In the genomic region with DNA sequence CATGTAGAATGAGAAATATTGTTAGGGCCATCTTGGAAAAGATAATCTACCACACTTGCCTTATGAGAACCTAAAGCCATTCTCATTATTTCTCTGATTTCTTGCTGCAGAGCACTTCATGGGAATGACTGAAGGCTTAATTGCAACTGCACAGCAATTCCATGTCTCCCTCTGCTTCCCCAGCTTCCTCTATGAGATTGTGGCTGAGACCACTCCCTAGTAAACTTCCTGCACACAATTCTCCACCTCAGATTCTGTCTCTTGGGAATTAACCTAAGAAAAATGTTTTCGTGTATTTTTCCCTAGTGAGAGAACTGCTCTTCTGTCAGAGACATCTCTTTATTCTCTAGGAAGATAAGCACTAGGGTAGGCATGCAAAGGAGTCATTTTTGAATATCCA, we compare ENCODE assay signal across 21 cellular contexts. TPM values are rescaled to one million over a fixed set of nuclear protein-coding genes. Genes with fewer than 3 reads are reported as not detected.
DNase-seq lines count a peak whose midpoint lies in the region; ATAC-seq and TF ChIP-seq lines count a peak whose summit lies in the region.
"Had no signal": no experiment of that assay in that cellular context is flagged by ENCODE, and none has a peak within 500 bp of the region (broad histone marks: within the 10 kb centered on the region; RNA-seq: fewer than 3 reads in every experiment).

No MANE protein-coding gene starts in this region.

- no peaks in the 10 kb centered on the region for H3K4me1 Mint-ChIP-seq in CD14-positive monocyte
- H3K4me1 Mint-ChIP-seq: B cell; CD8-positive, alpha-beta memory T cell had no signal

- TF ChIP-seq CTCF in CD14-positive monocyte (IDR thresholded peaks at IDR 0.05) = no peak

- ATAC-seq in left ventricle myocardium superior = peak; percentile 24
- ATAC-seq in Right ventricle myocardium superior (ENCODE audit: poor library complexity) = no peak
- ATAC-seq: A549, GM12878 had no signal

- H3K27me3 Mint-ChIP-seq in CD14-positive monocyte (ENCODE audit: low read depth in 3 of 3) = peaks cover 0 to 5% (median 4%) of the 10 kb centered on the region in 3 donors
- H3K27me3 Mint-ChIP-seq: CD4-positive, CD25-positive, alpha-beta regulatory T cell had no signal

- no peak overlapping the region for H3K27ac Mint-ChIP-seq in CD14-positive monocyte
- H3K27ac Mint-ChIP-seq: B cell; CD4-positive, alpha-beta memory T cell; CD4-positive, CD25-positive, alpha-beta regulatory T cell had no signal

- H3K4me3 Mint-ChIP-seq in CD14-positive monocyte = no peak overlapping the region
- H3K4me3 Mint-ChIP-seq: B cell; CD4-positive, alpha-beta memory T cell; CD4-positive, CD25-positive, alpha-beta regulatory T cell; CD8-positive, alpha-beta memory T cell had no signal

- no peaks in the 10 kb centered on the region for H3K36me3 Mint-ChIP-seq in CD14-positive monocyte
- H3K36me3 Mint-ChIP-seq: CD4-positive, alpha-beta memory T cell; CD4-positive, CD25-positive, alpha-beta regulatory T cell; CD8-positive, alpha-beta memory T cell had no signal

- peaks cover 0 to 3% (median 0%) of the 10 kb centered on the region in 7 donors for H3K9me3 Mint-ChIP-seq in CD14-positive monocyte
- H3K9me3 Mint-ChIP-seq: CD8-positive, alpha-beta memory T cell had no signal

- DNase-seq in NCI-H526 (lab: John Stamatoyannopoulos, UW) = peak; percentile 36 to 41
- no peak for DNase-seq in NCI-H526 treated with DMSO at 0.1 percent for 48 hours (lab: John Stamatoyannopoulos, UW)
- DNase-seq in left ventricle myocardium superior = no peak
- no peak for DNase-seq in Right ventricle myocardium superior
- no peak for DNase-seq in CD14-positive monocyte (ENCODE audit: low spot score)
- DNase-seq: AML-193; CD4-positive, alpha-beta memory T cell; CD4-positive, CD25-positive, alpha-beta regulatory T cell; CD8-positive, alpha-beta memory T cell; COR-L47; DMS 273 treated with DMSO at 0.1 percent for 48 hours; DMS153; DMS53; DMS79; DND-41; EL; GDM1 had no signal

- intact Hi-C loops in left ventricle myocardium superior (cut with micrococcal nuclease) (loop anchor here (10.0 kb wide), 1 partner anchor 106 kb away; no protein-coding TSS in a partner anchor), Right ventricle myocardium superior (cut with DNase I) (no loop called here), CD14-positive monocyte (cut with micrococcal nuclease) (no loop called here)

RNA-seq across cellular contexts. Expression of gene CAMK4, which starts 55.6 kb away (rescaled TPM):
- total RNA-seq in left ventricle myocardium superior (0.10 TPM), Right ventricle myocardium superior (0.16 TPM)
- under 1 TPM; 0.24 to 0.28 TPM for polyA plus RNA-seq in CD14-positive monocyte
- total RNA-seq: G401 had no signal
- polyA plus RNA-seq: A549 had no signal

Comparison
In these comparisons a context has a peak if more than half of its experiments do, and no peak if none do; other contexts are left out.
1. DNase-seq: peak in NCI-H526 (2 of 2); none in NCI-H526 treated with DMSO at 0.1 percent for 48 hours (single experiment), left ventricle myocardium superior (single experiment), Right ventricle myocardium superior (single experiment) and CD14-positive monocyte (single experiment).